Comparison of ENCODE assay signal across 21 cellular contexts in the genomic region with DNA sequence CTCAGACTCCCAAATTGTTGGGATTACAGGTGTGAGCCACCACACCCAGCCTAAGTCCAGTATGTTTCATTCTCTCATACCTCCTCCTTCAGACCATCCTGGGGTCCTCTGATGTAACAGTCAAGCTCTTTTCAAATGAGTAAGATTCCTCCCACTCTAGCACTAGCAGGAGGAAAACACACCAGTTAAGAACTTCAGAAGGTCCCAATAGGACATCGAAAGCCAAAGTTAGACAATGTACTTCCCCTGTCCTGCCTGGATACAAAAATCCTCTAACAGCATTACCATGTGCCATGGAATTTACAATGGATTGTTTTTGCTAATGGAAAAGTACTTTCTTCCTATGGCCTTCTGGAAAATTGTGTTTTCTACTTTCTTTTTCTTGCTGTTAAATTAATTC.
"Had no signal": no experiment of that assay in that cellular context is flagged by ENCODE, and none has a peak within 500 bp of the region (broad histone marks: within the 10 kb centered on the region; RNA-seq: fewer than 3 reads in every experiment).

No MANE protein-coding gene starts in this region.

- H3K27ac ChIP-seq: breast epithelium, esophagus muscularis mucosa, left lung, uterus had no signal

- H3K9me3 ChIP-seq: esophagus muscularis mucosa, uterus had no signal

- H3K36me3 ChIP-seq: breast epithelium, esophagus muscularis mucosa, left lung, uterus had no signal

- H3K27me3 ChIP-seq: breast epithelium, esophagus muscularis mucosa, left lung, uterus had no signal

- DNase-seq: activated CD4-positive, alpha-beta T cell treated with anti-CD3 and anti-CD28 coated beads for 4 hours; activated CD4-positive, alpha-beta T cell treated with anti-CD3 and anti-CD28 coated beads, Interleukin-2, amount 50 U/mL, for 48 hours; activated CD4-positive, CD25-positive, alpha-beta regulatory T cell; activated CD8-positive, alpha-beta memory T cell treated with anti-CD3 and anti-CD28 coated beads for 24 hours; activated effector memory CD4-positive, alpha-beta T cell treated with anti-CD3 and anti-CD28 coated beads, Interleukin-2, amount 50 U/mL, for 16 hours; activated naive CD4-positive, alpha-beta T cell treated with anti-CD3 and anti-CD28 coated beads, Interleukin-2, amount 10 ng/mL, durations not matched to agents 7 days and 5 days; activated naive CD8-positive, alpha-beta T cell treated with anti-CD3 and anti-CD28 coated beads, Interleukin-2, amount 10 ng/mL, durations not matched to agents 7 days and 5 days; amygdala; endodermal cell; foreskin melanocyte; left lung; naive thymus-derived CD4-positive, alpha-beta T cell; stimulated activated CD4-positive, alpha-beta T cell treated with anti-CD3 and anti-CD28 coated beads, Interleukin-4, amount 100 ng/mL, for 4 hours; stimulated activated CD8-positive, alpha-beta memory T cell treated with anti-CD3 and anti-CD28 coated beads, Interleukin-4, amount 100 ng/mL, for 48 hours; stimulated activated naive CD8-positive, alpha-beta T cell treated with anti-CD3 and anti-CD28 coated beads, Interleukin-15, amount 100 ng/mL, for 72 hours; substantia nigra; T-helper 1 cell; uterus had no signal

- H3K4me3 ChIP-seq: breast epithelium, esophagus muscularis mucosa, left lung, skin epidermis, uterus had no signal

- H3K4me1 ChIP-seq: breast epithelium, esophagus muscularis mucosa, uterus had no signal

- ATAC-seq: naive thymus-derived CD4-positive, alpha-beta T cell; stimulated activated naive CD8-positive, alpha-beta T cell treated with anti-CD3 and anti-CD28 coated beads, Interleukin-15, amount 100 ng/mL, for 72 hours had no signal
